In the genomic region with DNA sequence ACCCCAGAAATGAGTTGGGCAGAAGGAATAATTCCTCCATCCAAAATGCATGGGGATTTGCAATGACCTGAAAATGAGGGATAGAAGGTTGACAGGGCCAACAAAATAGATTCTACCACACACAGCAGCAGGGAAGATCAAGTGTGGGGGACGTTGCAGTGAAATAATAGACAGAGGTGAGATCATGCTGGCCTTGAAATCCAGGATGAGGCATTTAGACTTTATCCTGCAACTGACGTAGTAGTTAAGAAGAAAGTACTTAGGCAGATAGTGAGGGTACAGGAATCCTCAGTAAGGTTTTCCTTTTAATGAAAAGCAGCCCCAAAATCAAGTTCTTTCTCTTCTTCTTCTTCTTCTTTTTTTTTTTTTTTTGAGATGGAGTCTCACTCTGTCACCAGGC, we compare ENCODE assay signal across 20 cellular contexts. TPM values are rescaled to one million over a fixed set of nuclear protein-coding genes. Genes with fewer than 3 reads are reported as not detected.
DNase-seq lines count a peak whose midpoint lies in the region; ATAC-seq, FAIRE-seq and TF ChIP-seq lines count a peak whose summit lies in the region.
"Had no signal": no experiment of that assay in that cellular context is flagged by ENCODE, and none has a peak within 500 bp of the region (broad histone marks: within the 10 kb centered on the region; RNA-seq: fewer than 3 reads in every experiment).

No MANE protein-coding gene starts in this region.

- H4K20me1 ChIP-seq in K562 (replicated peaks; ENCODE audit: control insufficient read depth, insufficient read depth, low read length): no peaks in the 10 kb centered on the region

- peak overlapping the region; percentile 92 for H2AFZ ChIP-seq in K562 (ENCODE audit: low read depth, low read length)
- H2AFZ ChIP-seq: GM23338 had no signal

- no peak for FAIRE-seq in K562 (lab: Jason Lieb, UNC)
- FAIRE-seq: A204.1, GM12892, H54, HepG2 had no signal

- peaks cover 29 to 60% of the 10 kb centered on the region in 2 experiments for H3K4me1 ChIP-seq in K562 (replicated peaks in 1 of 2; ENCODE audit: control insufficient read depth in 2 of 2, insufficient read depth in 2 of 2, low read length in 2 of 2)
- H3K4me1 ChIP-seq: BE2C had no signal

- H3K79me2 ChIP-seq in K562 (ENCODE audit: control insufficient read depth, insufficient read depth, low read length): peaks cover 10% of the 10 kb centered on the region; the same call in 2 of the 3 replicates

- TF ChIP-seq POLR2A in K562 (conservative IDR thresholded peaks at IDR 0.05) (no peak), erythroblast (IDR thresholded peaks at IDR 0.05; ENCODE audit: low read length) (no peak)

- H3K4me1 Mint-ChIP-seq in immature natural killer cell: peaks cover 92 to 100% of the 10 kb centered on the region in 2 donors
- H3K4me1 Mint-ChIP-seq: GM23338 had no signal

- no peaks in the 10 kb centered on the region for H3K36me3 ChIP-seq in K562 (ENCODE audit: control insufficient read depth, insufficient read depth, low read length)
- H3K36me3 ChIP-seq: BE2C had no signal

- in situ Hi-C loops in K562 (cut with MboI): no loop called here
- in situ Hi-C loops in GM13976 (cut with MboI; ENCODE audit: low sequenced_read_pairs, unreplicated experiment): no loop called here

- CTCF ChIA-PET in K562 (lab: Yijun Ruan, JAX; ENCODE audit: low intra/inter-chr PET ratio): no interaction called here

- ATAC-seq in K562 (no peak), HG02798 (IDR thresholded peaks at IDR 0.05; ENCODE audit: poor library complexity, unreplicated experiment) (no peak)
- ATAC-seq: GM23338, HepG2 had no signal

- no TSS peak for BruUV-seq in K562 (replicated peaks; lab: Mats Ljungman, UMichigan)

- intact Hi-C loops in K562 (cut with micrococcal nuclease): no loop called here

- H3K4me2 ChIP-seq in K562 (ENCODE audit: insufficient read depth, low read length): no peak overlapping the region
- H3K4me2 ChIP-seq: GM23338 had no signal

- H3K9me1 ChIP-seq in K562 (ENCODE audit: control insufficient read depth, insufficient read depth, low read length): no peaks in the 10 kb centered on the region

- H3K4me3 ChIP-seq in K562: no peak overlapping the region
- H3K4me3 ChIP-seq: GM23338 had no signal

- POLR2A ChIA-PET in K562 (lab: Yijun Ruan, JAX): interaction anchor here (2.5 kb wide), 1 partner anchor 21 kb away, joined by 20 read pairs; no protein-coding TSS in a partner anchor

- peak overlapping the region in 1 of 2 experiments; percentile 30; a peak in 2 of 4 replicates for H3K9ac ChIP-seq in K562 (ENCODE audit: insufficient read depth in 1 of 2, low read depth in 2 of 2, low read length in 2 of 2)

- H3K27me3 ChIP-seq in K562 (ENCODE audit: control insufficient read depth in 2 of 2, insufficient read depth in 2 of 2, low read length in 2 of 2): no peaks in the 10 kb centered on the region
- H3K27me3 ChIP-seq: BE2C had no signal

- TF ChIP-seq EP300 in K562 (IDR thresholded peaks at IDR 0.05; ENCODE audit: low read length): no peak

- peaks cover 0 to 3% (median 2%) of the 10 kb centered on the region in 3 donors for H3K27me3 Mint-ChIP-seq in immature natural killer cell (ENCODE audit: low read depth in 3 of 3)
- H3K27me3 Mint-ChIP-seq: CD4-positive, alpha-beta T cell; IgD-negative memory B cell had no signal

- peak; percentile 63 for DNase-seq in amniotic epithelial cell (ENCODE audit: low read depth)
- DNase-seq in K562 (ENCODE audit: extremely low read depth in 1 of 4, low spot score in 3 of 4): no peak
- no peak for DNase-seq in immature natural killer cell
- no peak for DNase-seq in erythroblast (lab: John Stamatoyannopoulos, UW)
- no peak for DNase-seq in GM13976 (ENCODE audit: low spot score)
- DNase-seq: ACHN; BE2C; C1 segment of cervical spinal cord; CD4-positive, alpha-beta T cell; DMS153; DMS79; GDM1; HCEC 1CT had no signal

- H3K4me3 Mint-ChIP-seq in immature natural killer cell: no peak overlapping the region
- H3K4me3 Mint-ChIP-seq: CD4-positive, alpha-beta T cell; GM23338; IgD-negative memory B cell had no signal

- no peak for TF ChIP-seq RAD21 in K562 (CRISPR knock-in tag; conservative IDR thresholded peaks at IDR 0.05 in 1 of 2, IDR thresholded peaks at IDR 0.05 in 1 of 2)

- H3K36me3 Mint-ChIP-seq in immature natural killer cell: peaks cover 6 to 10% (median 9%) of the 10 kb centered on the region in 3 donors
- H3K36me3 Mint-ChIP-seq: IgD-negative memory B cell had no signal

- TF ChIP-seq CTCF in K562 (IDR thresholded peaks at IDR 0.05 in 2 of 3, conservative IDR thresholded peaks at IDR 0.05 in 1 of 3; ENCODE audit: insufficient read depth in 2 of 3, low read depth in 1 of 3, low read length in 3 of 3) (no peak), GM13976 (IDR thresholded peaks at IDR 0.05; ENCODE audit: borderline replicate concordance, control extremely low read depth, extremely low read depth, insufficient read depth, missing control alignments) (no peak)

- no peaks in the 10 kb centered on the region for H3K9me3 Mint-ChIP-seq in immature natural killer cell
- H3K9me3 Mint-ChIP-seq: CD4-positive, alpha-beta T cell; GM23338; IgD-negative memory B cell had no signal

- peak overlapping the region in 4 of 6 donors; percentile 15 to 61 (median 32) for H3K27ac Mint-ChIP-seq in immature natural killer cell
- H3K27ac Mint-ChIP-seq: CD4-positive, alpha-beta T cell; GM23338; IgD-negative memory B cell had no signal

- H3K27ac ChIP-seq in K562 (ENCODE audit: extremely low read depth, low read depth, low read length): peak overlapping the region; percentile 96

- no peaks in the 10 kb centered on the region for H3K9me3 ChIP-seq in K562 (replicated peaks; ENCODE audit: control insufficient read depth, insufficient read depth, low read depth, low read length)
- H3K9me3 ChIP-seq: BE2C had no signal

- WGBS in K562 (ENCODE audit: insufficient coverage, low coverage, missing lambda C conversion rate): 56% methylated on average over 2 of the region's 2 CpGs

TF ChIP-seq in K562, 482 proteins besides CTCF, POLR2A, EP300 and RAD21 (continues in another document):
- TF ChIP-seq L3MBTL2 (IDR thresholded peaks at IDR 0.05) (no peak), ZBTB17 (CRISPR knock-in tag; IDR thresholded peaks at IDR 0.05) (0 out of 2 replicates have a peak, but pooled peaks have one; percentile 9), ZNF212 (CRISPR knock-in tag; IDR thresholded peaks at IDR 0.05) (no peak), NR4A1 (CRISPR knock-in tag; IDR thresholded peaks at IDR 0.05) (0 out of 2 replicates have a peak, but pooled peaks have one; percentile 17), NR4A1 (tag; IDR thresholded peaks at IDR 0.05) (no peak), ZNF699 (CRISPR knock-in tag; IDR thresholded peaks at IDR 0.05; ENCODE audit: insufficient replicate concordance) (no peak), CBX5 (IDR thresholded peaks at IDR 0.05; ENCODE audit: borderline replicate concordance, low read depth) (no peak), KLF10 (CRISPR knock-in tag; IDR thresholded peaks at IDR 0.05) (no peak)
- TF ChIP-seq, protein P1, sequence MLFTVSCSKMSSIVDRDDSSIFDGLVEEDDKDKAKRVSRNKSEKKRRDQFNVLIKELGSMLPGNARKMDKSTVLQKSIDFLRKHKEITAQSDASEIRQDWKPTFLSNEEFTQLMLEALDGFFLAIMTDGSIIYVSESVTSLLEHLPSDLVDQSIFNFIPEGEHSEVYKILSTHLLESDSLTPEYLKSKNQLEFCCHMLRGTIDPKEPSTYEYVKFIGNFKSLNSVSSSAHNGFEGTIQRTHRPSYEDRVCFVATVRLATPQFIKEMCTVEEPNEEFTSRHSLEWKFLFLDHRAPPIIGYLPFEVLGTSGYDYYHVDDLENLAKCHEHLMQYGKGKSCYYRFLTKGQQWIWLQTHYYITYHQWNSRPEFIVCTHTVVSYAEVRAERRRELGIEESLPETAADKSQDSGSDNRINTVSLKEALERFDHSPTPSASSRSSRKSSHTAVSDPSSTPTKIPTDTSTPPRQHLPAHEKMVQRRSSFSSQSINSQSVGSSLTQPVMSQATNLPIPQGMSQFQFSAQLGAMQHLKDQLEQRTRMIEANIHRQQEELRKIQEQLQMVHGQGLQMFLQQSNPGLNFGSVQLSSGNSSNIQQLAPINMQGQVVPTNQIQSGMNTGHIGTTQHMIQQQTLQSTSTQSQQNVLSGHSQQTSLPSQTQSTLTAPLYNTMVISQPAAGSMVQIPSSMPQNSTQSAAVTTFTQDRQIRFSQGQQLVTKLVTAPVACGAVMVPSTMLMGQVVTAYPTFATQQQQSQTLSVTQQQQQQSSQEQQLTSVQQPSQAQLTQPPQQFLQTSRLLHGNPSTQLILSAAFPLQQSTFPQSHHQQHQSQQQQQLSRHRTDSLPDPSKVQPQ (CRISPR knock-in tag; IDR thresholded peaks at IDR 0.05; ENCODE audit: borderline replicate concordance): peak; percentile 27; the same call in 1 of the 2 replicates

RNA-seq across cellular contexts. Expression of a gene that starts 31.6 kb away (rescaled TPM):
- total RNA-seq in K562 (2011; cell fraction: chromatin; rRNA removed; ENCODE audit: low replicate concordance): 128 and 138 TPM in 2 replicates
- 54.0 and 59.5 TPM in 2 replicates for total RNA-seq in K562 (2011; cell fraction: nucleolus; rRNA removed)
- 105 and 166 TPM in 2 replicates for total RNA-seq in K562 (2011; cell fraction: nucleoplasm; rRNA removed)
- total RNA-seq in K562 (2014; rRNA removed): 22.0 and 23.8 TPM in 2 replicates
- 43.7 and 52.6 TPM in 2 replicates for total RNA-seq in K562 (2014; rRNA removed; fragmentation: Illumina TruSeq; extraction: Trizol)
- 39.6 and 42.7 TPM in 2 replicates for total RNA-seq in K562 (2015; rRNA removed; fragmentation: Illumina TruSeq; extraction: Trizol)
- 47.1 and 51.9 TPM in 2 replicates for total RNA-seq in K562 (2021)
- 60.6 and 62.4 TPM in 2 replicates for polyA plus RNA-seq in K562 (2011; rRNA removed)
- 26.0 and 33.7 TPM in 2 replicates for polyA plus RNA-seq in K562 (2011; cell fraction: cytosol; rRNA removed)
- polyA plus RNA-seq in K562 (2011; cell fraction: nucleus; rRNA removed): 34.5 and 36.0 TPM in 2 replicates
- polyA plus RNA-seq in K562 (2012): 21.8 and 26.0 TPM in 2 replicates
- 21.0 and 22.9 TPM in 2 replicates for polyA plus RNA-seq in K562 (2014; fragmentation: Illumina TruSeq; extraction: Trizol)
- 10 to 100 TPM; 15.9 to 57.6 TPM for polyA plus RNA-seq in K562 (2014; fragmentation: Nextera tagmentation; extraction: Ambion mirVana)
- polyA plus RNA-seq in K562 (2014; rRNA removed): 14.0 and 15.5 TPM in 2 replicates
- polyA minus RNA-seq in K562 (2011; rRNA and poly(A)+ RNA removed): 200 and 204 TPM in 2 replicates
- polyA minus RNA-seq in K562 (2011; cell fraction: cytosol; rRNA and poly(A)+ RNA removed): 71.2 and 76.9 TPM in 2 replicates
- 21.1 and 40.8 TPM in 2 replicates for polyA minus RNA-seq in K562 (2011; cell fraction: nucleus; rRNA and poly(A)+ RNA removed)
- polyA plus RNA-seq in immature natural killer cell: 10 to 100 TPM; 34.2 to 71.0 (median 67.8) TPM
